8 cellular contexts compared by ENCODE assay signal in genomic region chr20:31869942-31870702, GRCh38. TPM values are rescaled to one million over a fixed set of nuclear protein-coding genes. Genes with fewer than 3 reads are reported as not detected.
DNase-seq lines count a peak whose midpoint lies in the region; ATAC-seq and TF ChIP-seq lines count a peak whose summit lies in the region.

Gene DUSP15, minus strand, starts transcription at chr20:31870527. Its CDS starts 190 bp downstream, at chr20:31870337.
Gene TTLL9, plus strand, starts transcription at chr20:31870634. Its CDS starts 493 bp downstream, at chr20:31871127.

- peak; percentile 29 for DNase-seq in Caki2 (ENCODE audit: low read depth)
- DNase-seq in HuH-7 (ENCODE audit: low spot score): peak; percentile 78
- peak in 1 of 2 donors; percentile 77 for DNase-seq in ascending aorta (ENCODE audit: low spot score in 2 of 2)
- DNase-seq in retina: peak; percentile 73
- DNase-seq in RWPE1 (ENCODE audit: low spot score): no peak
- no peak for DNase-seq in H4 (ENCODE audit: low spot score)

- H3K4me3 ChIP-seq in ascending aorta: peak within 1 kb of the TSS; percentile 88 to 90
- H3K4me3 ChIP-seq in iPS-11a (ENCODE audit: low read depth, low read length): peak within 1 kb of the TSS; percentile 65

- intact Hi-C loops in ascending aorta (cut with DNase I): loop anchor here (1.0 to 10.0 kb wide), 4 partner anchors 9 to 335 kb away; partner anchors contain the start of genes FOXS1, PDRG1, PLAGL2 and POFUT1

- H3K27me3 ChIP-seq in ascending aorta: no peaks in the 10 kb centered on the region

- TF ChIP-seq CTCF in ascending aorta (IDR thresholded peaks at IDR 0.05): no peak
- TF ChIP-seq CTCF in RWPE1 (conservative IDR thresholded peaks at IDR 0.05; ENCODE audit: low read depth): no peak

- H3K27ac ChIP-seq in ascending aorta: peak within 1 kb of the TSS; percentile 41 to 68
- H3K27ac ChIP-seq in RWPE1: no peak within 1 kb of the TSS

- CTCF ChIA-PET in RWPE1 (lab: Yijun Ruan, JAX): interaction anchor here (0.6 to 4.4 kb wide), 4 partner anchors 18 to 149 kb away, joined by 3 to 12 read pairs (median 4); no protein-coding TSS in a partner anchor

- no peaks in the 10 kb centered on the region for H3K9me3 ChIP-seq in ascending aorta

- peaks cover 5 to 21% of the 10 kb centered on the region in 2 donors for H3K4me1 ChIP-seq in ascending aorta

- ATAC-seq in HG03139 (IDR thresholded peaks at IDR 0.05; ENCODE audit: unreplicated experiment): no peak

- POLR2A ChIA-PET in RWPE1 (lab: Yijun Ruan, JAX; ENCODE audit: low non-redundant PET): no interaction called here

- no peaks in the 10 kb centered on the region for H3K36me3 ChIP-seq in ascending aorta

- in situ Hi-C loops in Caki2 (cut with HindIII; ENCODE audit: low pct_unique_long_range_greater_than_20kb, low sequenced_read_pairs): no loop called here

RNA-seq across cellular contexts. Expression of gene DUSP15, which starts in this region (rescaled TPM):
- total RNA-seq in Caki2 (2014; rRNA removed; shearing (Covaris generic); ENCODE audit: low replicate concordance): 3.9 TPM in 1 of 2 replicates, not detected in the other
- total RNA-seq in ascending aorta: 13.0 TPM
- total RNA-seq in H4 (2014; rRNA removed; shearing (Covaris generic)): 7.5 and 9.2 TPM in 2 replicates

RNA-seq across cellular contexts. Expression of gene TTLL9, which starts in this region (rescaled TPM):
- total RNA-seq in Caki2 (2014; rRNA removed; shearing (Covaris generic); ENCODE audit: low replicate concordance): 0.20 TPM in 1 of 2 replicates, not detected in the other
- not detected for total RNA-seq in ascending aorta
- total RNA-seq in H4 (2014; rRNA removed; shearing (Covaris generic)): 0.27 TPM in 1 of 2 replicates, not detected in the other

Comparison
In these comparisons a context has a peak if more than half of its experiments do, and no peak if none do; other contexts are left out.
1. DNase-seq: peak in Caki2 (single experiment), HuH-7 (single experiment) and retina (single experiment); none in RWPE1 (single experiment) and H4 (single experiment).